ENCODE assay signal across 12 cellular contexts in the genomic region with DNA sequence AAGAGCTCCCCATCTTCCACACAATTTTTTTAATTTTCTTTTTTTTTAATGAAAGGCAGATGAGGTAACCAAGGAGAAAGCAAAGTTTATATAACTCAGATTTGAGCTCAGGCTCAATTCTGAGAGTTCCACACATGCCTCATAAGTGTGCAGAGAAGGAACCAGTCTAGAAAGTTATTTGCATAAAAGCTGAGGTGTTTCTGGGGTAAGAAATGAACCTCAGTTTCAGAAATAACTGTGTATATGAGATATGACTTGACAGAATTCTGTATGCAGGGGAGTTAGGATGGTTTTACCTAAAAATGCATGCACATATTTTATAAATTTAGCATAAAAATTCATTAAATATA. TPM values are rescaled to one million over a fixed set of nuclear protein-coding genes. Genes with fewer than 3 reads are reported as not detected.
DNase-seq lines count a peak whose midpoint lies in the region; ATAC-seq and TF ChIP-seq lines count a peak whose summit lies in the region.
"Had no signal": no experiment of that assay in that cellular context is flagged by ENCODE, and none has a peak within 500 bp of the region (broad histone marks: within the 10 kb centered on the region; RNA-seq: fewer than 3 reads in every experiment).

No MANE protein-coding gene starts in this region.

- no peaks in the 10 kb centered on the region for H3K36me3 Mint-ChIP-seq in activated naive CD8-positive, alpha-beta T cell treated with anti-CD3 and anti-CD28 coated beads, Interleukin-2, amount 50 U/mL, for 24 hours (ENCODE audit: low read depth)
- H3K36me3 Mint-ChIP-seq: mesothelial cell of epicardium had no signal

- no peak for TF ChIP-seq CTCF in lower lobe of right lung (IDR thresholded peaks at IDR 0.05)

- H3K9me3 ChIP-seq in lower lobe of right lung = no peaks in the 10 kb centered on the region
- H3K9me3 ChIP-seq: SJSA1 had no signal

- no peak overlapping the region for H3K4me3 Mint-ChIP-seq in activated naive CD8-positive, alpha-beta T cell treated with anti-CD3 and anti-CD28 coated beads, Interleukin-2, amount 50 U/mL, for 24 hours
- H3K4me3 Mint-ChIP-seq: mesothelial cell of epicardium had no signal

- no peaks in the 10 kb centered on the region for H3K27me3 Mint-ChIP-seq in activated naive CD8-positive, alpha-beta T cell treated with anti-CD3 and anti-CD28 coated beads, Interleukin-2, amount 50 U/mL, for 24 hours

- H3K27ac Mint-ChIP-seq in activated naive CD8-positive, alpha-beta T cell treated with anti-CD3 and anti-CD28 coated beads, Interleukin-2, amount 50 U/mL, for 24 hours = no peak overlapping the region
- H3K27ac Mint-ChIP-seq: mesothelial cell of epicardium had no signal

- peaks cover 18% of the 10 kb centered on the region for H3K4me1 Mint-ChIP-seq in activated naive CD8-positive, alpha-beta T cell treated with anti-CD3 and anti-CD28 coated beads, Interleukin-2, amount 50 U/mL, for 24 hours

- peak; percentile 99 for ATAC-seq in GM18520 (IDR thresholded peaks at IDR 0.05; ENCODE audit: unreplicated experiment)
- ATAC-seq in GM21360 (IDR thresholded peaks at IDR 0.05; ENCODE audit: unreplicated experiment) = peak; percentile 97
- peak; percentile 98 for ATAC-seq in HG03039 (IDR thresholded peaks at IDR 0.05; ENCODE audit: unreplicated experiment)
- peak; percentile 48 for ATAC-seq in activated naive CD8-positive, alpha-beta T cell treated with anti-CD3 and anti-CD28 coated beads, Interleukin-2, amount 50 U/mL, for 24 hours
- ATAC-seq in lower lobe of right lung = no peak
- ATAC-seq in left cardiac atrium = no peak

- no peaks in the 10 kb centered on the region for H3K4me1 ChIP-seq in lower lobe of right lung
- H3K4me1 ChIP-seq: SJSA1 had no signal

- H3K36me3 ChIP-seq in lower lobe of right lung = no peaks in the 10 kb centered on the region
- H3K36me3 ChIP-seq: SJSA1 had no signal

- no peaks in the 10 kb centered on the region for H3K9me3 Mint-ChIP-seq in activated naive CD8-positive, alpha-beta T cell treated with anti-CD3 and anti-CD28 coated beads, Interleukin-2, amount 50 U/mL, for 24 hours
- H3K9me3 Mint-ChIP-seq: mesothelial cell of epicardium had no signal

- no peak for DNase-seq in activated naive CD8-positive, alpha-beta T cell treated with anti-CD3 and anti-CD28 coated beads, Interleukin-2, amount 50 U/mL, for 24 hours
- DNase-seq in DMS153 (lab: John Stamatoyannopoulos, UW) (no peak), lower lobe of right lung (no peak), left cardiac atrium (no peak), NCI-H2107 (lab: John Stamatoyannopoulos, UW) (no peak)
- DNase-seq: NCI-H1417 treated with DMSO at 0.1 percent for 48 hours had no signal

- no peak overlapping the region for H3K4me3 ChIP-seq in lower lobe of right lung
- H3K4me3 ChIP-seq: coronary artery, SJSA1 had no signal

- intact Hi-C loops in lower lobe of right lung (cut with DNase I) = no loop called here
- intact Hi-C loops in left cardiac atrium (cut with DNase I) = no loop called here

- no peaks in the 10 kb centered on the region for H3K27me3 ChIP-seq in lower lobe of right lung (ENCODE audit: low read depth)
- H3K27me3 ChIP-seq: SJSA1 had no signal

- H3K27ac ChIP-seq in lower lobe of right lung = no peak overlapping the region
- H3K27ac ChIP-seq: coronary artery, SJSA1 had no signal

RNA-seq across cellular contexts. Expression of gene DTHD1, which starts 51.3 kb away (rescaled TPM):
- total RNA-seq in lower lobe of right lung = 8.0 TPM
- total RNA-seq in left cardiac atrium = under 1 TPM; 0.09 to 0.10 TPM
- total RNA-seq: mesothelial cell of epicardium, SJSA1 had no signal

Comparison
In these comparisons a context has a peak if more than half of its experiments do, and no peak if none do; other contexts are left out.
1. ATAC-seq: peak in GM18520 (single experiment), GM21360 (single experiment), HG03039 (single experiment) and activated naive CD8-positive, alpha-beta T cell treated with anti-CD3 and anti-CD28 coated beads, Interleukin-2, amount 50 U/mL, for 24 hours (single experiment); none in lower lobe of right lung (0 of 2) and left cardiac atrium (0 of 2).